In genomic region chrX:119729408-119730201, GRCh38 we compare ENCODE assay signal across 9 cellular contexts. TPM values are rescaled to one million over a fixed set of nuclear protein-coding genes. Genes with fewer than 3 reads are reported as not detected.
DNase-seq lines count a peak whose midpoint lies in the region; ATAC-seq, FAIRE-seq and TF ChIP-seq lines count a peak whose summit lies in the region.
"Had no signal": no experiment of that assay in that cellular context is flagged by ENCODE, and none has a peak within 500 bp of the region (broad histone marks: within the 10 kb centered on the region; RNA-seq: fewer than 3 reads in every experiment).

No MANE protein-coding gene starts in this region.

- H3K4me2 ChIP-seq in OCI-LY7 (ENCODE audit: low read length): peak overlapping the region; percentile 51; the same call in 1 of the 2 replicates

- POLR2A ChIA-PET in OCI-LY7 (lab: Charles Lee): interaction anchor here (0.6 to 1.2 kb wide), 6 partner anchors 25 to 224 kb away, joined by 3 read pairs; partner anchors contain the start of gene NKRF

- TF ChIP-seq CTCF in OCI-LY7 (conservative IDR thresholded peaks at IDR 0.05; ENCODE audit: low read length): peak; percentile 76
- peak; percentile 73 for TF ChIP-seq CTCF in foreskin keratinocyte (conservative IDR thresholded peaks at IDR 0.05)
- TF ChIP-seq CTCF in prostate gland (IDR thresholded peaks at IDR 0.05): peak in 3 of 4 experiments; percentile 47 to 51 (median 47)

- no peaks in the 10 kb centered on the region for H4K20me1 ChIP-seq in OCI-LY7 (ENCODE audit: insufficient read depth, low read length)

- peaks cover 14% of the 10 kb centered on the region for H3K27me3 Mint-ChIP-seq in activated T-cell treated with anti-CD3 and anti-CD28 coated beads, Interleukin-2, amount 50 U/mL, for 72 hours (ENCODE audit: low read depth)
- H3K27me3 Mint-ChIP-seq: dendritic cell treated with granulocyte-macrophage colony-stimulating factor and Interleukin-4, amounts not matched to agents 40 ng/mL and 50 ng/mL, for 4 days had no signal

- DNase-seq in OCI-LY7 (ENCODE audit: low spot score): peak; percentile 71
- DNase-seq in activated T-cell treated with anti-CD3 and anti-CD28 coated beads, Interleukin-2, amount 50 U/mL, for 72 hours: peak; percentile 50 to 73
- peak in 1 of 2 donors; percentile 20 for DNase-seq in foreskin keratinocyte
- peak; percentile 24 for DNase-seq in prostate gland (ENCODE audit: low spot score)
- DNase-seq in posterior vena cava (ENCODE audit: low spot score): no peak
- no peak for DNase-seq in NK-92 (lab: John Stamatoyannopoulos, UW; ENCODE audit: unreplicated experiment)

- no peak overlapping the region for H3K4me3 ChIP-seq in OCI-LY7 (ENCODE audit: low read depth, low read length, poor library complexity, severe bottlenecking)
- no peak overlapping the region for H3K4me3 ChIP-seq in prostate gland

- ATAC-seq in HG03378 (IDR thresholded peaks at IDR 0.05; ENCODE audit: unreplicated experiment) (peak; percentile 65), foreskin keratinocyte (peak; percentile 35)
- peak; percentile 51 to 55 for ATAC-seq in activated T-cell treated with anti-CD3 and anti-CD28 coated beads, Interleukin-2, amount 50 U/mL, for 72 hours (replicated peaks in 1 of 2)

- no peak overlapping the region for H3K4me3 Mint-ChIP-seq in activated T-cell treated with anti-CD3 and anti-CD28 coated beads, Interleukin-2, amount 50 U/mL, for 72 hours
- H3K4me3 Mint-ChIP-seq: dendritic cell treated with granulocyte-macrophage colony-stimulating factor and Interleukin-4, amounts not matched to agents 40 ng/mL and 50 ng/mL, for 4 days had no signal

- BruUV-seq in OCI-LY7 (replicated peaks; lab: Mats Ljungman, UMichigan): no TSS peak

- H3K4me1 Mint-ChIP-seq in activated T-cell treated with anti-CD3 and anti-CD28 coated beads, Interleukin-2, amount 50 U/mL, for 72 hours (ENCODE audit: low read depth): peaks cover 8% of the 10 kb centered on the region

- no peaks in the 10 kb centered on the region for H3K9me3 Mint-ChIP-seq in activated T-cell treated with anti-CD3 and anti-CD28 coated beads, Interleukin-2, amount 50 U/mL, for 72 hours
- H3K9me3 Mint-ChIP-seq: dendritic cell treated with granulocyte-macrophage colony-stimulating factor and Interleukin-4, amounts not matched to agents 40 ng/mL and 50 ng/mL, for 4 days had no signal

- H3K36me3 ChIP-seq in OCI-LY7 (ENCODE audit: insufficient read depth, low read length): no peaks in the 10 kb centered on the region
- H3K36me3 ChIP-seq in prostate gland: no peaks in the 10 kb centered on the region

- FAIRE-seq in G401.6 (lab: Jason Lieb, UNC): peak; percentile 50

- no peaks in the 10 kb centered on the region for H3K9me3 ChIP-seq in OCI-LY7 (ENCODE audit: low read length)
- no peaks in the 10 kb centered on the region for H3K9me3 ChIP-seq in prostate gland

- intact Hi-C loops in OCI-LY7 (cut with micrococcal nuclease; ENCODE audit: unreplicated experiment) (loop anchor here (2.0 kb wide), 1 partner anchor 119 kb away; no protein-coding TSS in a partner anchor), prostate gland (cut with DNase I) (loop anchor here (10.0 kb wide), 1 partner anchor 115 kb away; no protein-coding TSS in a partner anchor), posterior vena cava (cut with DNase I) (loop anchor here in 1 of 2 donors (10.0 kb wide), 1 partner anchor 785 kb away; no protein-coding TSS in a partner anchor)

- CTCF ChIA-PET in OCI-LY7 (lab: Charles Lee; ENCODE audit: unreplicated experiment): interaction anchor here (1.0 to 1.9 kb wide), 7 partner anchors 36 to 217 kb away, joined by 3 to 7 read pairs (median 4); partner anchors contain the start of gene SEPTIN6

- peak overlapping the region; percentile 73; the same call in 1 of the 2 replicates for H2AFZ ChIP-seq in OCI-LY7 (ENCODE audit: low read length)

- no peaks in the 10 kb centered on the region for H3K9me2 ChIP-seq in OCI-LY7 (ENCODE audit: insufficient read depth, low read length)

- 36% methylated on average over 14 of the region's 14 CpGs for WGBS in prostate gland

- TF ChIP-seq POLR2A in prostate gland (IDR thresholded peaks at IDR 0.05): no peak

- H3K36me3 Mint-ChIP-seq in activated T-cell treated with anti-CD3 and anti-CD28 coated beads, Interleukin-2, amount 50 U/mL, for 72 hours (ENCODE audit: insufficient read depth in 2 of 2): no peaks in the 10 kb centered on the region

- H3K4me1 ChIP-seq in OCI-LY7 (ENCODE audit: insufficient read depth, low read length, poor library complexity, severe bottlenecking) (peaks cover 14% of the 10 kb centered on the region), foreskin keratinocyte (no peaks in the 10 kb centered on the region), prostate gland (replicated peaks) (no peaks in the 10 kb centered on the region)

- no peak overlapping the region for H3K27ac Mint-ChIP-seq in activated T-cell treated with anti-CD3 and anti-CD28 coated beads, Interleukin-2, amount 50 U/mL, for 72 hours
- H3K27ac Mint-ChIP-seq: dendritic cell treated with granulocyte-macrophage colony-stimulating factor and Interleukin-4, amounts not matched to agents 40 ng/mL and 50 ng/mL, for 4 days had no signal

- no peaks in the 10 kb centered on the region for H3K79me2 ChIP-seq in OCI-LY7 (ENCODE audit: insufficient read depth, low read depth, low read length)

- H3K27ac ChIP-seq in OCI-LY7 (ENCODE audit: low read depth, low read length, poor library complexity, severe bottlenecking): no peak overlapping the region
- H3K27ac ChIP-seq in foreskin keratinocyte: no peak overlapping the region
- H3K27ac ChIP-seq in prostate gland: no peak overlapping the region

- H3K27me3 ChIP-seq in foreskin keratinocyte (no peaks in the 10 kb centered on the region), prostate gland (replicated peaks; ENCODE audit: insufficient read depth) (no peaks in the 10 kb centered on the region)

RNA-seq across cellular contexts. Expression of gene SOWAHD, which starts 28.8 kb away (rescaled TPM):
- total RNA-seq in OCI-LY7 (2014; rRNA removed; shearing (Covaris generic)): not detected in 2 replicates
- total RNA-seq in OCI-LY7 (2022): 0.29 and 0.55 TPM in 2 replicates
- under 1 TPM; 0.46 to 0.50 TPM for total RNA-seq in activated T-cell treated with anti-CD3 and anti-CD28 coated beads, Interleukin-2, amount 50 U/mL, for 72 hours
- total RNA-seq in foreskin keratinocyte: 0.07 TPM in 1 of 2 replicates, not detected in the other
- polyA plus RNA-seq in foreskin keratinocyte: 0.07 TPM in 1 of 2 replicates, not detected in the other
- 10 to 100 TPM in 1 of 2 donors, not detected in 1; 13.9 TPM for total RNA-seq in prostate gland
- total RNA-seq in posterior vena cava: under 1 TPM; 0.29 to 0.32 TPM

RNA-seq across cellular contexts. Expression of gene SEPTIN6, which starts 36.6 kb away (rescaled TPM):
- total RNA-seq in OCI-LY7 (2014; rRNA removed; shearing (Covaris generic)): 145 and 182 TPM in 2 replicates
- 216 and 231 TPM in 2 replicates for total RNA-seq in OCI-LY7 (2022)
- total RNA-seq in activated T-cell treated with anti-CD3 and anti-CD28 coated beads, Interleukin-2, amount 50 U/mL, for 72 hours: 100 to 1,000 TPM; 183 to 275 TPM
- total RNA-seq in foreskin keratinocyte: 7.5 and 16.3 TPM in 2 replicates
- 7.3 and 14.3 TPM in 2 replicates for polyA plus RNA-seq in foreskin keratinocyte
- 100 to 1,000 TPM in 1 of 2 donors, 10 to 100 TPM in 1; 20.5 to 175 TPM for total RNA-seq in prostate gland
- 10 to 100 TPM; 19.4 to 22.3 TPM for total RNA-seq in posterior vena cava

Comparison
In these comparisons a context has a peak if more than half of its experiments do, and no peak if none do; other contexts are left out.
1. DNase-seq: peak in OCI-LY7 (single experiment), activated T-cell treated with anti-CD3 and anti-CD28 coated beads, Interleukin-2, amount 50 U/mL, for 72 hours (2 of 2) and prostate gland (single experiment); none in posterior vena cava (single experiment) and NK-92 (single experiment).
2. Peak in every context shown above with its lines, with median percentiles within 50 percentile points of each other: ATAC-seq and CTCF ChIP-seq.